ENCODE assay signal across 24 cellular contexts in the genomic region with DNA sequence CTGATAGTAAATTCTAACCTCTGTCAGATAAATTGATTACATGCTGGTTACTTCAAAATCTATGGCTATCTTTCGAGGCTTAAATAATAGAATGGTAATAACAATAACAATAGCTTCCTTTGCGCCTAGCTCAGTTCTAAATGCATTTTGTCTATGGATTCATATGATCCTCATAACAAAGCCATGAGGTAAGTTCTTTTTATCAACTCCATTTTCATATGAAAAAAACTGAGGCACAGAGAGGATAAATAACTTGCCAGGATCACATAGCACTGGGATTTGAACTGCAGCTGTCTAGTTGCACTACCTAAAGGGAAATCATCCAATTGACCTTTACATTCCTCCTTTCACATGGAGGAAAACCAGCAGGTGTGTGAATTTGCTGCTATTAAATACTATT.
DNase-seq lines count a peak whose midpoint lies in the region; ATAC-seq, FAIRE-seq and TF ChIP-seq lines count a peak whose summit lies in the region.
"Had no signal": no experiment of that assay in that cellular context is flagged by ENCODE, and none has a peak within 500 bp of the region (broad histone marks: within the 10 kb centered on the region; RNA-seq: fewer than 3 reads in every experiment).

No MANE protein-coding gene starts in this region.

- H3K27ac Mint-ChIP-seq in astrocyte (ENCODE audit: unreplicated experiment) = no peak overlapping the region
- H3K27ac Mint-ChIP-seq: CD14-positive monocyte; CD4-positive, alpha-beta memory T cell; CD4-positive, CD25-positive, alpha-beta regulatory T cell; CD8-positive, alpha-beta memory T cell had no signal

- no peaks in the 10 kb centered on the region for H3K4me1 Mint-ChIP-seq in astrocyte (ENCODE audit: low read depth, unreplicated experiment)
- H3K4me1 Mint-ChIP-seq: CD14-positive monocyte; CD4-positive, alpha-beta memory T cell; CD4-positive, CD25-positive, alpha-beta regulatory T cell; CD8-positive, alpha-beta memory T cell had no signal

- H3K4me3 ChIP-seq in A549 (no peak overlapping the region), astrocyte (ENCODE audit: insufficient read depth, low read depth, low read length) (no peak overlapping the region)
- H3K4me3 ChIP-seq: BLaER1 had no signal

- no peak overlapping the region for H2AFZ ChIP-seq in astrocyte (ENCODE audit: low read depth, low read length)

- no peaks in the 10 kb centered on the region for H3K27me3 Mint-ChIP-seq in astrocyte (ENCODE audit: low read depth, unreplicated experiment)
- H3K27me3 Mint-ChIP-seq: CD4-positive, CD25-positive, alpha-beta regulatory T cell had no signal

- no peak overlapping the region for H3K9ac ChIP-seq in astrocyte (ENCODE audit: low read length)
- H3K9ac ChIP-seq: BLaER1 had no signal

- H3K27me3 ChIP-seq in astrocyte (ENCODE audit: insufficient read depth, low read length) = no peaks in the 10 kb centered on the region
- H3K27me3 ChIP-seq: BE2C had no signal

- no peak overlapping the region for H3K4me2 ChIP-seq in A549
- H3K4me2 ChIP-seq in astrocyte (ENCODE audit: low read length) = no peak overlapping the region
- H3K4me2 ChIP-seq: BLaER1 had no signal

- no peaks in the 10 kb centered on the region for H3K79me2 ChIP-seq in astrocyte (ENCODE audit: insufficient read depth, low read length)

- FAIRE-seq in A549 (lab: Jason Lieb, UNC) = peak; percentile 81
- peak; percentile 34 for FAIRE-seq in astrocyte (lab: Jason Lieb, UNC)
- FAIRE-seq: GM12891, GM19239 had no signal

- H3K4me3 Mint-ChIP-seq in astrocyte (ENCODE audit: unreplicated experiment) = no peak overlapping the region
- H3K4me3 Mint-ChIP-seq: CD14-positive monocyte; CD4-positive, alpha-beta memory T cell; CD4-positive, CD25-positive, alpha-beta regulatory T cell; CD8-positive, alpha-beta memory T cell had no signal

- H4K20me1 ChIP-seq in astrocyte (ENCODE audit: insufficient read depth, low read length) = no peaks in the 10 kb centered on the region
- H4K20me1 ChIP-seq: BLaER1 had no signal

- no peak for TF ChIP-seq POLR2A in A549 (IDR thresholded peaks at IDR 0.05; ENCODE audit: low read length)

- H3K9me3 ChIP-seq in A549 = no peaks in the 10 kb centered on the region
- H3K9me3 ChIP-seq in astrocyte (ENCODE audit: insufficient read depth, low read depth, low read length) = no peaks in the 10 kb centered on the region
- H3K9me3 ChIP-seq: BE2C had no signal

- no peak for DNase-seq in A549 (ENCODE audit: low read depth in 1 of 2, low spot score in 1 of 2)
- DNase-seq in NCI-H146 (lab: John Stamatoyannopoulos, UW) = peak; percentile 48
- DNase-seq in astrocyte (ENCODE audit: low read depth) = no peak
- no peak for DNase-seq in GM10248 (ENCODE audit: extremely low spot score)
- DNase-seq in NCI-H69 (lab: John Stamatoyannopoulos, UW) = no peak
- DNase-seq: ACHN; BE2C; C1 segment of cervical spinal cord; CD4-positive, alpha-beta memory T cell; CD4-positive, CD25-positive, alpha-beta regulatory T cell; CD8-positive, alpha-beta memory T cell; COR-L47; DMS 273 treated with DMSO at 0.1 percent for 48 hours; DMS153; DMS53; DMS79; DND-41; EL; GDM1 had no signal

- CTCF ChIA-PET in A549 (lab: Yijun Ruan, JAX) = no interaction called here
- CTCF ChIA-PET in GM10248 (lab: Yijun Ruan, JAX) = interaction anchor here (0.9 to 1.1 kb wide), 2 partner anchors 20 to 372 kb away, joined by 3 read pairs; no protein-coding TSS in a partner anchor

- no peaks in the 10 kb centered on the region for H3K9me3 Mint-ChIP-seq in astrocyte (ENCODE audit: unreplicated experiment)

- TF ChIP-seq RAD21 in A549 (conservative IDR thresholded peaks at IDR 0.05 in 1 of 2, IDR thresholded peaks at IDR 0.05 in 1 of 2) = no peak

- H3K36me3 ChIP-seq in astrocyte (ENCODE audit: insufficient read depth, low read length) = no peaks in the 10 kb centered on the region
- H3K36me3 ChIP-seq: BE2C, BLaER1 had no signal

- no peak for TF ChIP-seq CTCF in A549 (IDR thresholded peaks at IDR 0.05)
- TF ChIP-seq CTCF in astrocyte (IDR thresholded peaks at IDR 0.05; ENCODE audit: insufficient read depth, low read depth, low read length) = no peak
- no peak for TF ChIP-seq CTCF in GM10248 (IDR thresholded peaks at IDR 0.05; ENCODE audit: control extremely low read depth, extremely low read depth, low read depth, missing control alignments)

- TF ChIP-seq EP300 in A549 (IDR thresholded peaks at IDR 0.05) = no peak

- H3K27ac ChIP-seq in A549 (no peak overlapping the region), astrocyte (ENCODE audit: low read depth, low read length) (no peak overlapping the region)
- H3K27ac ChIP-seq: 22Rv1, BLaER1 had no signal

- POLR2A ChIA-PET in A549 (lab: Yijun Ruan, JAX) = no interaction called here
- POLR2A ChIA-PET in GM10248 (lab: Yijun Ruan, JAX) = no interaction called here

- 48% methylated on average over 2 of the region's 2 CpGs for WGBS in A549 (ENCODE audit: missing lambda C conversion rate)

- ATAC-seq in A549 = no peak

- no peaks in the 10 kb centered on the region for H3K4me1 ChIP-seq in A549
- H3K4me1 ChIP-seq in astrocyte (ENCODE audit: insufficient read depth, low read length) = no peaks in the 10 kb centered on the region
- H3K4me1 ChIP-seq: BE2C, BLaER1 had no signal

- H3K36me3 Mint-ChIP-seq in astrocyte (ENCODE audit: low read depth, unreplicated experiment) = no peaks in the 10 kb centered on the region
- H3K36me3 Mint-ChIP-seq: CD14-positive monocyte; CD4-positive, alpha-beta memory T cell; CD4-positive, CD25-positive, alpha-beta regulatory T cell; CD8-positive, alpha-beta memory T cell had no signal

TF ChIP-seq in A549, 52 proteins besides CTCF, POLR2A, EP300 and RAD21:
- TF ChIP-seq ZFP36 (IDR thresholded peaks at IDR 0.05; ENCODE audit: borderline replicate concordance, partially characterized antibody) (no peak), SMC3 (IDR thresholded peaks at IDR 0.05) (no peak)
- TF ChIP-seq, protein P1, sequence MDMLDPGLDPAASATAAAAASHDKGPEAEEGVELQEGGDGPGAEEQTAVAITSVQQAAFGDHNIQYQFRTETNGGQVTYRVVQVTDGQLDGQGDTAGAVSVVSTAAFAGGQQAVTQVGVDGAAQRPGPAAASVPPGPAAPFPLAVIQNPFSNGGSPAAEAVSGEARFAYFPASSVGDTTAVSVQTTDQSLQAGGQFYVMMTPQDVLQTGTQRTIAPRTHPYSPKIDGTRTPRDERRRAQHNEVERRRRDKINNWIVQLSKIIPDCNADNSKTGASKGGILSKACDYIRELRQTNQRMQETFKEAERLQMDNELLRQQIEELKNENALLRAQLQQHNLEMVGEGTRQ (IDR thresholded peaks at IDR 0.05) = no peak
